In genomic region chr3:20511863-20512262, GRCh38 we compare ENCODE assay signal across 8 cellular contexts.
A peak's percentile ranks its signal among the peaks of the same experiment; 100 is the strongest.
DNase-seq lines count a peak whose midpoint lies in the region; ATAC-seq and TF ChIP-seq lines count a peak whose summit lies in the region.

No MANE protein-coding gene starts in this region.

- no peaks in the 10 kb centered on the region for H3K27me3 ChIP-seq in adipocyte (replicated peaks; ENCODE audit: control insufficient read depth, insufficient read depth, low read length)
- H3K27me3 ChIP-seq in testis = no peaks in the 10 kb centered on the region

- DNase-seq in AG09309 (ENCODE audit: low read depth) (peak; percentile 49), NCI-H1436 (lab: John Stamatoyannopoulos, UW) (peak; percentile 42), adipocyte (ENCODE audit: low read depth) (peak; percentile 78), iPS DF 19.7 (ENCODE audit: low read depth, low spot score) (peak; percentile 17), testis (no peak), DMS79 treated with DMSO at 0.1 percent for 48 hours (lab: John Stamatoyannopoulos, UW) (no peak)

- 36 to 53% methylated on average over 2 of the region's 2 CpGs for WGBS in testis, 2 donors

- peaks cover 5% of the 10 kb centered on the region for H3K4me1 ChIP-seq in adipocyte (ENCODE audit: control insufficient read depth, insufficient read depth, low read length)
- H3K4me1 ChIP-seq in testis = no peaks in the 10 kb centered on the region

- no peak overlapping the region for H3K4me3 ChIP-seq in AG09309 (ENCODE audit: control insufficient read depth, low read depth, low read length)
- H3K4me3 ChIP-seq in adipocyte (ENCODE audit: low read length) = no peak overlapping the region
- no peak overlapping the region for H3K4me3 ChIP-seq in testis

- H3K27ac ChIP-seq in testis = no peak overlapping the region

- intact Hi-C loops in testis (cut with DNase I; ENCODE audit: low total_unique reads) = no loop called here

- ATAC-seq in GM18508 (IDR thresholded peaks at IDR 0.05; ENCODE audit: insufficient read depth, unreplicated experiment) (peak; percentile 94), HG02870 (IDR thresholded peaks at IDR 0.05; ENCODE audit: unreplicated experiment) (peak; percentile 95)

- H3K9me3 ChIP-seq in adipocyte (ENCODE audit: control insufficient read depth, low read length) (peaks cover 5% of the 10 kb centered on the region), testis (no peaks in the 10 kb centered on the region)

- TF ChIP-seq POLR2A in testis (IDR thresholded peaks at IDR 0.05) = no peak

- TF ChIP-seq CTCF in AG09309 (IDR thresholded peaks at IDR 0.05; ENCODE audit: control insufficient read depth, insufficient read depth, low read depth, low read length, missing control alignments) (peak; percentile 74), testis (IDR thresholded peaks at IDR 0.05) (peak in 2 of 3 experiments; percentile 4 to 28)

- H3K36me3 ChIP-seq in adipocyte (ENCODE audit: control insufficient read depth, insufficient read depth, low read length, severe bottlenecking) = no peaks in the 10 kb centered on the region
- no peaks in the 10 kb centered on the region for H3K36me3 ChIP-seq in testis (ENCODE audit: low read depth, missing control alignments)

- no peak overlapping the region for H3K9ac ChIP-seq in adipocyte (ENCODE audit: low read length)

Comparison
In these comparisons a context has a peak if more than half of its experiments do, and no peak if none do; other contexts are left out.
1. DNase-seq: peak in AG09309 (single experiment), NCI-H1436 (single experiment), adipocyte (single experiment) and iPS DF 19.7 (single experiment); none in testis (single experiment) and DMS79 treated with DMSO at 0.1 percent for 48 hours (single experiment).